10 cellular contexts compared by ENCODE assay signal in genomic region chr7:114082567-114082933, GRCh38.
DNase-seq lines count a peak whose midpoint lies in the region; ATAC-seq and TF ChIP-seq lines count a peak whose summit lies in the region.
"Had no signal": no experiment of that assay in that cellular context is flagged by ENCODE, and none has a peak within 500 bp of the region (broad histone marks: within the 10 kb centered on the region; RNA-seq: fewer than 3 reads in every experiment).

No MANE protein-coding gene starts in this region.

- WGBS in mesenchymal stem cell, result 4% methylated on average over 15 of the region's 15 CpGs
- WGBS in tibial nerve, 2 donors, result 8 to 17% methylated on average over 15 of the region's 15 CpGs

- no peak overlapping the region for H2BK15ac ChIP-seq in mesenchymal stem cell (ENCODE audit: low read depth, poor library complexity, severe bottlenecking)

- H2AFZ ChIP-seq in mesenchymal stem cell (ENCODE audit: low read depth, low read length), result no peak overlapping the region

- peaks cover 1% of the 10 kb centered on the region for H3K36me3 Mint-ChIP-seq in activated CD8-positive, alpha-beta memory T cell treated with anti-CD3 and anti-CD28 coated beads, Interleukin-2, amount 10 ng/mL, durations not matched to agents 7 days and 5 days
- H3K36me3 Mint-ChIP-seq in activated naive CD4-positive, alpha-beta T cell treated with anti-CD3 and anti-CD28 coated beads for 36 hours (ENCODE audit: low read depth), result no peaks in the 10 kb centered on the region

- H3K27me3 Mint-ChIP-seq in activated CD8-positive, alpha-beta memory T cell treated with anti-CD3 and anti-CD28 coated beads, Interleukin-2, amount 10 ng/mL, durations not matched to agents 7 days and 5 days, result peaks cover 77% of the 10 kb centered on the region
- H3K27me3 Mint-ChIP-seq in activated naive CD4-positive, alpha-beta T cell treated with anti-CD3 and anti-CD28 coated beads for 36 hours (ENCODE audit: low read depth), result peaks cover 73% of the 10 kb centered on the region

- no peak overlapping the region for H2BK5ac ChIP-seq in mesenchymal stem cell (ENCODE audit: low read depth, low read length, poor library complexity, severe bottlenecking)

- H3K27ac ChIP-seq in brain microvascular endothelial cell (no peak overlapping the region), mesenchymal stem cell (ENCODE audit: low read length, poor library complexity, severe bottlenecking) (no peak overlapping the region), tibial nerve (peak overlapping the region in 2 of 4 donors; percentile 43 to 84)
- H3K27ac ChIP-seq: BLaER1 treated with 17β-estradiol and CSF1 and Interleukin-3, amounts not matched to agents 10 nM and 100 nM had no signal

- H2BK120ac ChIP-seq in mesenchymal stem cell (ENCODE audit: low read depth, low read length), result no peak overlapping the region

- no peak overlapping the region for H3K4ac ChIP-seq in mesenchymal stem cell (ENCODE audit: low read depth in 1 of 2, low read length in 2 of 2)

- H3K9ac ChIP-seq in mesenchymal stem cell (ENCODE audit: low read length), result peak overlapping the region; percentile 89
- H3K9ac ChIP-seq: BLaER1 treated with 17β-estradiol and CSF1 and Interleukin-3, amounts not matched to agents 10 nM and 100 nM had no signal

- H3K18ac ChIP-seq in mesenchymal stem cell (ENCODE audit: low read depth in 1 of 2, low read length in 2 of 2), result no peak overlapping the region

- H3K9me3 ChIP-seq in mesenchymal stem cell (ENCODE audit: control insufficient read depth, low read length) (no peaks in the 10 kb centered on the region), tibial nerve (no peaks in the 10 kb centered on the region)

- no peak overlapping the region for H4K8ac ChIP-seq in mesenchymal stem cell (ENCODE audit: low read length)

- no peaks in the 10 kb centered on the region for H3K9me3 Mint-ChIP-seq in activated CD8-positive, alpha-beta memory T cell treated with anti-CD3 and anti-CD28 coated beads, Interleukin-2, amount 10 ng/mL, durations not matched to agents 7 days and 5 days (ENCODE audit: low read depth)
- H3K9me3 Mint-ChIP-seq in activated naive CD4-positive, alpha-beta T cell treated with anti-CD3 and anti-CD28 coated beads for 36 hours, result no peaks in the 10 kb centered on the region

- intact Hi-C loops in activated naive CD4-positive, alpha-beta T cell treated with anti-CD3 and anti-CD28 coated beads for 36 hours (cut with micrococcal nuclease), result loop anchor here (1.0 to 10.0 kb wide), 12 partner anchors 56 to 1828 kb away; no protein-coding TSS in a partner anchor

- peaks cover 2% of the 10 kb centered on the region for H3K79me1 ChIP-seq in mesenchymal stem cell (replicated peaks; ENCODE audit: low read length, poor library complexity, severe bottlenecking)

- H2BK12ac ChIP-seq in mesenchymal stem cell (ENCODE audit: low read length in 2 of 2), result no peak overlapping the region

- H3K4me1 Mint-ChIP-seq in activated CD8-positive, alpha-beta memory T cell treated with anti-CD3 and anti-CD28 coated beads, Interleukin-2, amount 10 ng/mL, durations not matched to agents 7 days and 5 days, result peaks cover 42% of the 10 kb centered on the region
- H3K4me1 Mint-ChIP-seq in activated naive CD4-positive, alpha-beta T cell treated with anti-CD3 and anti-CD28 coated beads for 36 hours (ENCODE audit: low read depth), result peaks cover 40% of the 10 kb centered on the region

- peak overlapping the region; percentile 66 for H3K4me3 ChIP-seq in brain microvascular endothelial cell (ENCODE audit: low read depth, low read length)
- H3K4me3 ChIP-seq in mesenchymal stem cell (ENCODE audit: insufficient read depth in 1 of 2, low read depth in 1 of 2, low read length in 2 of 2), result peak overlapping the region; percentile 47 to 82
- peak overlapping the region; percentile 25 to 68 (median 42) for H3K4me3 ChIP-seq in tibial nerve

- H2AK5ac ChIP-seq in mesenchymal stem cell (ENCODE audit: low read length, severe bottlenecking), result no peak overlapping the region

- H3K27ac Mint-ChIP-seq in activated CD8-positive, alpha-beta memory T cell treated with anti-CD3 and anti-CD28 coated beads, Interleukin-2, amount 10 ng/mL, durations not matched to agents 7 days and 5 days, result no peak overlapping the region
- no peak overlapping the region for H3K27ac Mint-ChIP-seq in activated naive CD4-positive, alpha-beta T cell treated with anti-CD3 and anti-CD28 coated beads for 36 hours

- ATAC-seq in activated CD8-positive, alpha-beta memory T cell treated with anti-CD3 and anti-CD28 coated beads, Interleukin-2, amount 10 ng/mL, durations not matched to agents 7 days and 5 days, result no peak
- ATAC-seq in GM18861 (IDR thresholded peaks at IDR 0.05; ENCODE audit: unreplicated experiment), result no peak

- no peak for DNase-seq in activated CD8-positive, alpha-beta memory T cell treated with anti-CD3 and anti-CD28 coated beads, Interleukin-2, amount 10 ng/mL, durations not matched to agents 7 days and 5 days
- DNase-seq in activated CD8-positive, alpha-beta memory T cell treated with anti-CD3 and anti-CD28 coated beads, Interleukin-2, amount 50 U/mL, for 4 hours, result no peak
- DNase-seq in brain microvascular endothelial cell (no peak), mesenchymal stem cell (no peak), tibial nerve (ENCODE audit: low spot score in 2 of 2) (no peak), superior temporal gyrus (ENCODE audit: extremely low spot score) (no peak)
- DNase-seq in activated naive CD4-positive, alpha-beta T cell treated with anti-CD3 and anti-CD28 coated beads for 36 hours, result no peak
- DNase-seq: activated CD4-positive, alpha-beta T cell treated with anti-CD3 and anti-CD28 coated beads, Interleukin-2, amount 50 U/mL, for 1 hour had no signal

- peaks cover 17% of the 10 kb centered on the region for H3K4me1 ChIP-seq in mesenchymal stem cell (ENCODE audit: control insufficient read depth, insufficient read depth, low read depth, low read length)
- H3K4me1 ChIP-seq in tibial nerve, result peaks cover 0 to 44% (median 11%) of the 10 kb centered on the region in 4 donors

- CTCF ChIA-PET in activated CD8-positive, alpha-beta memory T cell treated with anti-CD3 and anti-CD28 coated beads, Interleukin-2, amount 10 ng/mL, durations not matched to agents 7 days and 5 days (lab: Charles Lee), result no interaction called here
- CTCF ChIA-PET in activated naive CD4-positive, alpha-beta T cell treated with anti-CD3 and anti-CD28 coated beads for 36 hours (lab: Charles Lee), result no interaction called here

- peak overlapping the region; percentile 39 for H3K4me3 Mint-ChIP-seq in activated CD8-positive, alpha-beta memory T cell treated with anti-CD3 and anti-CD28 coated beads, Interleukin-2, amount 10 ng/mL, durations not matched to agents 7 days and 5 days
- H3K4me3 Mint-ChIP-seq in activated naive CD4-positive, alpha-beta T cell treated with anti-CD3 and anti-CD28 coated beads for 36 hours, result no peak overlapping the region

- TF ChIP-seq CTCF in brain microvascular endothelial cell (IDR thresholded peaks at IDR 0.05; ENCODE audit: low read depth, low read length, missing control alignments) (no peak), tibial nerve (IDR thresholded peaks at IDR 0.05) (no peak)

- TF ChIP-seq POLR2A in tibial nerve (IDR thresholded peaks at IDR 0.05), result no peak

- no peaks in the 10 kb centered on the region for H3K27me3 ChIP-seq in brain microvascular endothelial cell (replicated peaks)
- H3K27me3 ChIP-seq in mesenchymal stem cell (ENCODE audit: control insufficient read depth in 1 of 2, insufficient read depth in 1 of 2, low read length in 2 of 2), result no peaks in the 10 kb centered on the region
- peaks cover 0 to 38% of the 10 kb centered on the region in 2 donors for H3K27me3 ChIP-seq in tibial nerve

- no peak overlapping the region for H3K23ac ChIP-seq in mesenchymal stem cell (ENCODE audit: low read length in 2 of 2)

- H3K14ac ChIP-seq in mesenchymal stem cell (ENCODE audit: low read length in 2 of 2), result no peak overlapping the region

- in situ Hi-C loops in brain microvascular endothelial cell (cut with HindIII; ENCODE audit: low pct_ligation_motif_present, low sequenced_read_pairs), result no loop called here

- no peak overlapping the region for H4K91ac ChIP-seq in mesenchymal stem cell (ENCODE audit: low read length)

- TF ChIP-seq EP300 in tibial nerve (IDR thresholded peaks at IDR 0.05), result peak in 1 of 2 donors; percentile 44

- H3K36me3 ChIP-seq in brain microvascular endothelial cell (replicated peaks) (no peaks in the 10 kb centered on the region), mesenchymal stem cell (ENCODE audit: control insufficient read depth in 1 of 2, insufficient read depth in 2 of 2, low read depth in 1 of 2, low read length in 2 of 2) (no peaks in the 10 kb centered on the region), tibial nerve (no peaks in the 10 kb centered on the region)
- H3K36me3 ChIP-seq: BLaER1 treated with 17β-estradiol and CSF1 and Interleukin-3, amounts not matched to agents 10 nM and 100 nM had no signal

- H3K4me2 ChIP-seq in mesenchymal stem cell (ENCODE audit: low read length, poor library complexity, severe bottlenecking), result peak overlapping the region; percentile 81
